11 cellular contexts compared by ENCODE assay signal in the genomic region with DNA sequence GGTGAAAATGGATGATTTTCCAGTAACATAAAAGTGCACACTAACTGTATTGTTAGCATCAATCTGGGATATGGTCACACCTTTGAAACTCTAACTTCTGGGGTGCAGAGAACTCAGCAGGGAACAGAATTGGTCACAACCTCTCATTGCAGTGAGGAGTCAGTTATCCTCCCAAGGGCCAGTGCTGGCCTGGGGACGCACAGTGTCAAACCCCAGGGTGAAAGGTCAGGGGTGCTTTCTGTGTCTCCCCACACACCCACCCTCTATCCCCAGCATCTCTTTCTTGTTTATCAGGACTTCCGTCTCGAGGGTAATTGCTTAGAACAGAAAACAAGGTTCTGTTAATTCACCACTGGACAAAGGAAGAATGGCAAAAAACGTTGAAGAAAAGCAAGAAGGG.
"Had no signal": no experiment of that assay in that cellular context is flagged by ENCODE, and none has a peak within 500 bp of the region (broad histone marks: within the 10 kb centered on the region; RNA-seq: fewer than 3 reads in every experiment).

No MANE protein-coding gene starts in this region.

- H3K4me3 ChIP-seq: GM23248, GM23338, HAP-1 had no signal

- H3K36me3 ChIP-seq: HAP-1 had no signal

- H2AFZ ChIP-seq: GM23248, GM23338 had no signal

- H3K9me3 ChIP-seq: HAP-1 had no signal

- H3K4me3 Mint-ChIP-seq: GM23338, H9, HFFc6 had no signal

- H3K4me1 ChIP-seq: HAP-1 had no signal

- H3K27ac Mint-ChIP-seq: GM23338, HFFc6 had no signal

- FAIRE-seq: H1, H54 had no signal

- H3K27ac ChIP-seq: GM23248 had no signal

- ATAC-seq: GM23338, HCT116 had no signal

- H3K4me2 ChIP-seq: GM23338 had no signal

- H3K9me3 Mint-ChIP-seq: GM23338, H9 had no signal

- H3K9ac ChIP-seq: GM23248 had no signal

- DNase-seq: GM23248, GOT3, H7, H9, HCEC 1CT, HFFc6 had no signal
